In the genomic region with DNA sequence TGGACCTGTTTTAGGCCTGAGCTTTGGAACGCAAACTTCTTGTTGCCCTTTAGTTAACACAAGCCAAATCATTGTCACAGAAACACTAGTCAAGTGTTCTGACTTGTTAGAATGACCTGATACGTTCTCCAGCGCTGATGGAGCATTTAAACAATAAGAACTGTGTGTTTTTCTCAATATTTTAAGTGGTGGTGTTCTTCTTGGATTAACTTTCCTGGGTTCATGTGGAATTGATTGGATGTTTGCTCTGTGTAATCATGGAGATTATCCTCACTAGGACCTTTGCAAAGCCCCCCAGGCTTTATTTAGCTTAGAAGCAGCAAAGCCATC, we compare ENCODE assay signal across 9 cellular contexts. TPM values are rescaled to one million over a fixed set of nuclear protein-coding genes. Genes with fewer than 3 reads are reported as not detected.
A peak's percentile ranks its signal among the peaks of the same experiment; 100 is the strongest.
DNase-seq lines count a peak whose midpoint lies in the region; ATAC-seq, FAIRE-seq and TF ChIP-seq lines count a peak whose summit lies in the region.
"Had no signal": no experiment of that assay in that cellular context is flagged by ENCODE, and none has a peak within 500 bp of the region (broad histone marks: within the 10 kb centered on the region; RNA-seq: fewer than 3 reads in every experiment).

No MANE protein-coding gene starts in this region.

- H3K4me3 Mint-ChIP-seq in neural crest cell = peak overlapping the region; percentile 96

- peaks cover 3% of the 10 kb centered on the region for H3K36me3 Mint-ChIP-seq in neural crest cell (ENCODE audit: low read depth)

- H3K27me3 ChIP-seq in NT2/D1 (ENCODE audit: insufficient read depth, insufficient read length) = peaks cover 45% of the 10 kb centered on the region
- no peaks in the 10 kb centered on the region for H3K27me3 ChIP-seq in effector memory CD4-positive, alpha-beta T cell (replicated peaks; ENCODE audit: control insufficient read depth, insufficient read depth, low read length, poor library complexity, severe bottlenecking)

- H3K9me3 Mint-ChIP-seq in neural crest cell = no peaks in the 10 kb centered on the region

- H3K36me3 ChIP-seq in NT2/D1 (ENCODE audit: insufficient read depth, insufficient read length, low read length) = no peaks in the 10 kb centered on the region
- no peaks in the 10 kb centered on the region for H3K36me3 ChIP-seq in effector memory CD4-positive, alpha-beta T cell (ENCODE audit: control insufficient read depth, insufficient read depth, low read length)

- no peak overlapping the region for H3K27ac Mint-ChIP-seq in neural crest cell (ENCODE audit: unreplicated experiment)

- H3K9me3 ChIP-seq in NT2/D1 (ENCODE audit: insufficient read depth, low read length) = no peaks in the 10 kb centered on the region
- no peaks in the 10 kb centered on the region for H3K9me3 ChIP-seq in effector memory CD4-positive, alpha-beta T cell (ENCODE audit: control insufficient read depth, low read length)

- H3K27ac ChIP-seq in C4-2B = peak overlapping the region; percentile 61; the same call in 1 of the 2 replicates
- H3K27ac ChIP-seq in effector memory CD4-positive, alpha-beta T cell (ENCODE audit: insufficient read depth, low read length, poor library complexity, severe bottlenecking) = no peak overlapping the region

- no peak for DNase-seq in NT2/D1 (ENCODE audit: low read depth, low spot score)
- DNase-seq in effector memory CD4-positive, alpha-beta T cell = no peak
- no peak for DNase-seq in neural crest cell (ENCODE audit: low read depth, low spot score)
- DNase-seq in GM12891 (ENCODE audit: insufficient read length, low spot score) = no peak
- DNase-seq in NCI-H2171 treated with DMSO at 0.1 percent for 48 hours (lab: John Stamatoyannopoulos, UW) = no peak
- DNase-seq: NCI-H1694 treated with DMSO at 0.1 percent for 48 hours had no signal

- no peak for TF ChIP-seq CTCF in C4-2B (conservative IDR thresholded peaks at IDR 0.05)
- no peak for TF ChIP-seq CTCF in neural crest cell (conservative IDR thresholded peaks at IDR 0.05)

- H3K4me1 Mint-ChIP-seq in neural crest cell = peaks cover 44% of the 10 kb centered on the region

- no peak for FAIRE-seq in GM12891 (lab: Jason Lieb, UNC)

- ATAC-seq in GM18505 (IDR thresholded peaks at IDR 0.05; ENCODE audit: unreplicated experiment) = no peak
- no peak for ATAC-seq in HG02938 (IDR thresholded peaks at IDR 0.05; ENCODE audit: unreplicated experiment)

- H3K4me1 ChIP-seq in NT2/D1 (ENCODE audit: insufficient read depth, insufficient read length) = no peaks in the 10 kb centered on the region
- peaks cover 13% of the 10 kb centered on the region for H3K4me1 ChIP-seq in effector memory CD4-positive, alpha-beta T cell (ENCODE audit: control insufficient read depth, insufficient read depth, low read length, poor library complexity, severe bottlenecking)

- no peak overlapping the region for H3K9ac ChIP-seq in NT2/D1 (ENCODE audit: insufficient read length, low read depth)

- peaks cover 31% of the 10 kb centered on the region for H3K27me3 Mint-ChIP-seq in neural crest cell (ENCODE audit: low read depth)

- peak overlapping the region; percentile 65 for H3K4me3 ChIP-seq in NT2/D1 (ENCODE audit: insufficient read length, low read depth)
- peak overlapping the region; percentile 92 for H3K4me3 ChIP-seq in effector memory CD4-positive, alpha-beta T cell (ENCODE audit: insufficient read depth, low read depth, low read length, poor library complexity, severe bottlenecking)

- TF ChIP-seq POLR2A in GM18505 (IDR thresholded peaks at IDR 0.05; ENCODE audit: borderline replicate concordance, extremely low read depth, insufficient read depth, insufficient read length) = no peak
- no peak for TF ChIP-seq POLR2A in GM12891 (IDR thresholded peaks at IDR 0.05; ENCODE audit: low read depth, low read length)

TF ChIP-seq in GM12891, 5 proteins besides CTCF, POLR2A, EP300 and RAD21:
- TF ChIP-seq TAF1 (IDR thresholded peaks at IDR 0.05; ENCODE audit: low read depth, low read length) (no peak), PAX5 (IDR thresholded peaks at IDR 0.05; ENCODE audit: insufficient read depth, low read length, severe bottlenecking) (no peak), POLR2AphosphoS5 (IDR thresholded peaks at IDR 0.05; ENCODE audit: low read depth, low read length) (no peak), SPI1 (IDR thresholded peaks at IDR 0.05; ENCODE audit: low read depth, low read length) (no peak), POU2F2 (IDR thresholded peaks at IDR 0.05; ENCODE audit: low read depth, low read length) (no peak)

RNA-seq across cellular contexts. Expression of gene LRRC1, which starts 1.6 kb away (rescaled TPM):
- 6.6 and 7.1 TPM in 2 replicates for total RNA-seq in neural crest cell
- polyA plus RNA-seq in GM12891 (2012; ENCODE audit: low read depth, missing spikeins) = 0.22 TPM
